9 cellular contexts compared by ENCODE assay signal in genomic region chr7:100896743-100897051, GRCh38. TPM values are rescaled to one million over a fixed set of nuclear protein-coding genes. Genes with fewer than 3 reads are reported as not detected.
A peak's percentile ranks its signal among the peaks of the same experiment; 100 is the strongest.
DNase-seq lines count a peak whose midpoint lies in the region; ATAC-seq, FAIRE-seq and TF ChIP-seq lines count a peak whose summit lies in the region.
"Had no signal": no experiment of that assay in that cellular context is flagged by ENCODE, and none has a peak within 500 bp of the region (broad histone marks: within the 10 kb centered on the region; RNA-seq: fewer than 3 reads in every experiment).

No MANE protein-coding gene starts in this region.

- intact Hi-C loops in left colon (cut with DNase I, micrococcal nuclease): loop anchor here in 1 of 2 donors (10.0 kb wide), 1 partner anchor 168 kb away; no protein-coding TSS in a partner anchor

- peak overlapping the region; percentile 100 for H3K4me2 ChIP-seq in smooth muscle cell

- H3K27me3 ChIP-seq in smooth muscle cell (ENCODE audit: low read depth): peaks cover 26% of the 10 kb centered on the region

- no peaks in the 10 kb centered on the region for H3K36me3 ChIP-seq in smooth muscle cell (ENCODE audit: low read depth)

- H3K4me3 Mint-ChIP-seq in activated CD8-positive, alpha-beta T cell treated with anti-CD3 and anti-CD28 coated beads, Interleukin-2, amount 10 ng/mL, durations not matched to agents 7 days and 5 days: no peak overlapping the region

- peaks cover 19% of the 10 kb centered on the region for H3K4me1 ChIP-seq in smooth muscle cell (ENCODE audit: low read depth)

- peak; percentile 11 for ATAC-seq in activated CD8-positive, alpha-beta T cell treated with anti-CD3 and anti-CD28 coated beads, Interleukin-2, amount 10 ng/mL, durations not matched to agents 7 days and 5 days
- ATAC-seq in left colon (peak; percentile 0), GM19395 (IDR thresholded peaks at IDR 0.05; ENCODE audit: unreplicated experiment) (no peak), GM21390 (IDR thresholded peaks at IDR 0.05; ENCODE audit: unreplicated experiment) (no peak)

- H3K79me2 ChIP-seq in smooth muscle cell (ENCODE audit: low read depth): no peaks in the 10 kb centered on the region

- H3K27me3 Mint-ChIP-seq in activated CD8-positive, alpha-beta T cell treated with anti-CD3 and anti-CD28 coated beads, Interleukin-2, amount 10 ng/mL, durations not matched to agents 7 days and 5 days (ENCODE audit: low read depth): peaks cover 33% of the 10 kb centered on the region

- WGBS in smooth muscle cell (ENCODE audit: low lambda C conversion rate): 1% methylated on average over 28 of the region's 45 CpGs

- CTCF ChIA-PET in activated CD8-positive, alpha-beta T cell treated with anti-CD3 and anti-CD28 coated beads, Interleukin-2, amount 10 ng/mL, durations not matched to agents 7 days and 5 days (lab: Charles Lee): no interaction called here

- no peak overlapping the region for H2AFZ ChIP-seq in smooth muscle cell (ENCODE audit: low read depth)

- H3K9me3 Mint-ChIP-seq in activated CD8-positive, alpha-beta T cell treated with anti-CD3 and anti-CD28 coated beads, Interleukin-2, amount 10 ng/mL, durations not matched to agents 7 days and 5 days (ENCODE audit: insufficient read depth): no peaks in the 10 kb centered on the region

- H4K20me1 ChIP-seq in smooth muscle cell (ENCODE audit: low read depth): no peaks in the 10 kb centered on the region

- FAIRE-seq in D721Med (lab: Jason Lieb, UNC): no peak
- FAIRE-seq: RCC 7860 had no signal

- H3K4me3 ChIP-seq in smooth muscle cell: peak overlapping the region; percentile 34

- H3K9ac ChIP-seq in smooth muscle cell (ENCODE audit: low read depth): no peak overlapping the region

- H3K27ac ChIP-seq in smooth muscle cell (ENCODE audit: low read depth): no peak overlapping the region

- POLR2A ChIA-PET in activated CD8-positive, alpha-beta T cell treated with anti-CD3 and anti-CD28 coated beads, Interleukin-2, amount 10 ng/mL, durations not matched to agents 7 days and 5 days (lab: Charles Lee): no interaction called here

- H3F3A ChIP-seq in smooth muscle cell (ENCODE audit: low read depth): no peaks in the 10 kb centered on the region

- no peak overlapping the region for H3K27ac Mint-ChIP-seq in activated CD8-positive, alpha-beta T cell treated with anti-CD3 and anti-CD28 coated beads, Interleukin-2, amount 10 ng/mL, durations not matched to agents 7 days and 5 days

- TF ChIP-seq CTCF in smooth muscle cell (IDR thresholded peaks at IDR 0.05; ENCODE audit: borderline replicate concordance, insufficient read depth, poor library complexity, severe bottlenecking) (no peak), D721Med (IDR thresholded peaks at IDR 0.05; ENCODE audit: insufficient read depth, missing control alignments) (no peak)

- H3K4me1 Mint-ChIP-seq in activated CD8-positive, alpha-beta T cell treated with anti-CD3 and anti-CD28 coated beads, Interleukin-2, amount 10 ng/mL, durations not matched to agents 7 days and 5 days (ENCODE audit: low read depth): peaks cover 7% of the 10 kb centered on the region

- H3K9me3 ChIP-seq in smooth muscle cell (replicated peaks; ENCODE audit: low read depth): no peaks in the 10 kb centered on the region

- H3K36me3 Mint-ChIP-seq in activated CD8-positive, alpha-beta T cell treated with anti-CD3 and anti-CD28 coated beads, Interleukin-2, amount 10 ng/mL, durations not matched to agents 7 days and 5 days (ENCODE audit: low read depth): peaks cover 2% of the 10 kb centered on the region

- peak; percentile 64 for DNase-seq in DMS 273 (lab: John Stamatoyannopoulos, UW; ENCODE audit: unreplicated experiment)
- no peak for DNase-seq in DMS 273 treated with DMSO at 0.1 percent for 48 hours (lab: John Stamatoyannopoulos, UW)
- no peak for DNase-seq in activated CD8-positive, alpha-beta T cell treated with anti-CD3 and anti-CD28 coated beads, Interleukin-2, amount 10 ng/mL, durations not matched to agents 7 days and 5 days
- DNase-seq in left colon: peak in 1 of 2 donors; percentile 59
- DNase-seq in smooth muscle cell (lab: John Stamatoyannopoulos, UW; ENCODE audit: unreplicated experiment): no peak
- no peak for DNase-seq in D721Med (ENCODE audit: insufficient read length, low spot score)

RNA-seq across cellular contexts. Expression of gene ACHE, which starts 1.0 kb away (rescaled TPM):
- total RNA-seq in activated CD8-positive, alpha-beta T cell treated with anti-CD3 and anti-CD28 coated beads, Interleukin-2, amount 10 ng/mL, durations not matched to agents 7 days and 5 days: not detected
- 10 to 100 TPM; 18.4 to 29.2 TPM for total RNA-seq in left colon
- total RNA-seq in smooth muscle cell: 2.6 and 3.2 TPM in 2 replicates
- polyA plus RNA-seq in smooth muscle cell: 2.8 and 3.5 TPM in 2 replicates

RNA-seq across cellular contexts. Expression of gene UFSP1, which starts 7.2 kb away (rescaled TPM):
- 1 to 10 TPM; 2.0 to 3.7 TPM for total RNA-seq in activated CD8-positive, alpha-beta T cell treated with anti-CD3 and anti-CD28 coated beads, Interleukin-2, amount 10 ng/mL, durations not matched to agents 7 days and 5 days
- total RNA-seq in left colon: 1 to 10 TPM; 2.2 to 2.7 TPM
- 0.31 and 1.2 TPM in 2 replicates for total RNA-seq in smooth muscle cell
- 2.6 and 2.9 TPM in 2 replicates for polyA plus RNA-seq in smooth muscle cell

RNA-seq across cellular contexts. Expression of gene SRRT, which starts 21.8 kb away (rescaled TPM):
- 100 to 1,000 TPM; 273 to 292 TPM for total RNA-seq in activated CD8-positive, alpha-beta T cell treated with anti-CD3 and anti-CD28 coated beads, Interleukin-2, amount 10 ng/mL, durations not matched to agents 7 days and 5 days
- total RNA-seq in left colon (100 to 1,000 TPM in 1 of 2 donors, 10 to 100 TPM in 1; 85.9 to 116 TPM), smooth muscle cell (17.8 and 32.1 TPM in 2 replicates)
- 63.6 and 87.5 TPM in 2 replicates for polyA plus RNA-seq in smooth muscle cell

RNA-seq across cellular contexts. Expression of gene TRIP6, which starts 29.5 kb away (rescaled TPM):
- total RNA-seq in activated CD8-positive, alpha-beta T cell treated with anti-CD3 and anti-CD28 coated beads, Interleukin-2, amount 10 ng/mL, durations not matched to agents 7 days and 5 days: 10 to 100 TPM; 25.5 to 28.6 TPM
- 10 to 100 TPM; 18.6 to 21.4 TPM for total RNA-seq in left colon
- total RNA-seq in smooth muscle cell: 41.9 and 46.8 TPM in 2 replicates
- polyA plus RNA-seq in smooth muscle cell: 65.6 and 87.0 TPM in 2 replicates

RNA-seq across cellular contexts. Expression of gene SLC12A9, which starts 44.2 kb away (rescaled TPM):
- total RNA-seq in activated CD8-positive, alpha-beta T cell treated with anti-CD3 and anti-CD28 coated beads, Interleukin-2, amount 10 ng/mL, durations not matched to agents 7 days and 5 days: 10 to 100 TPM; 28.3 to 29.5 TPM
- total RNA-seq in left colon: 10 to 100 TPM; 31.0 to 33.6 TPM
- 8.9 and 16.8 TPM in 2 replicates for total RNA-seq in smooth muscle cell
- polyA plus RNA-seq in smooth muscle cell: 12.1 and 17.8 TPM in 2 replicates

Comparison
In these comparisons a context has a peak if more than half of its experiments do, and no peak if none do; other contexts are left out.
1. ATAC-seq: peak in activated CD8-positive, alpha-beta T cell treated with anti-CD3 and anti-CD28 coated beads, Interleukin-2, amount 10 ng/mL, durations not matched to agents 7 days and 5 days (single experiment) and left colon (single experiment); none in GM19395 (single experiment) and GM21390 (single experiment).